ENCODE assay signal across 38 cellular contexts in genomic region chr6:168221000-168221399, GRCh38.
DNase-seq lines count a peak whose midpoint lies in the region; ATAC-seq, FAIRE-seq and TF ChIP-seq lines count a peak whose summit lies in the region.
"Had no signal": no experiment of that assay in that cellular context is flagged by ENCODE, and none has a peak within 500 bp of the region (broad histone marks: within the 10 kb centered on the region; RNA-seq: fewer than 3 reads in every experiment).

No MANE protein-coding gene starts in this region.

- RAD21 ChIA-PET in GM12878 (lab: Charles Lee; ENCODE audit: unreplicated experiment), result no interaction called here

- H3K9ac ChIP-seq in GM12878 (ENCODE audit: control insufficient read depth, insufficient read depth, low read length), result no peak overlapping the region
- H3K9ac ChIP-seq: SK-N-SH had no signal

- no peak for TF ChIP-seq EP300 in GM12878 (IDR thresholded peaks at IDR 0.05; ENCODE audit: borderline replicate concordance in 1 of 2, control insufficient read depth in 1 of 2, low read depth in 2 of 2, low read length in 2 of 2)

- H3K36me3 Mint-ChIP-seq in activated CD8-positive, alpha-beta T cell treated with anti-CD3 and anti-CD28 coated beads for 36 hours (ENCODE audit: low read depth), result no peaks in the 10 kb centered on the region
- H3K36me3 Mint-ChIP-seq: activated naive CD4-positive, alpha-beta T cell treated with anti-CD3 and anti-CD28 coated beads, Interleukin-2, amount 50 U/mL, for 24 hours; brain; natural killer cell had no signal

- BruUV-seq in GM12878 (replicated peaks; lab: Mats Ljungman, UMichigan), result no TSS peak

- H3K27me3 ChIP-seq in GM12878 (replicated peaks in 1 of 2; ENCODE audit: control insufficient read depth in 2 of 2, insufficient read depth in 2 of 2, low read length in 1 of 2) (no peaks in the 10 kb centered on the region), heart left ventricle (peaks cover 0 to 27% (median 0%) of the 10 kb centered on the region in 9 donors)
- H3K27me3 ChIP-seq: tibial artery had no signal

- no peaks in the 10 kb centered on the region for H3K79me2 ChIP-seq in GM12878 (ENCODE audit: control insufficient read depth, insufficient read depth, low read length)

- no peaks in the 10 kb centered on the region for H3K4me1 Mint-ChIP-seq in activated CD8-positive, alpha-beta T cell treated with anti-CD3 and anti-CD28 coated beads for 36 hours (ENCODE audit: low read depth)
- H3K4me1 Mint-ChIP-seq: activated naive CD4-positive, alpha-beta T cell treated with anti-CD3 and anti-CD28 coated beads, Interleukin-2, amount 50 U/mL, for 24 hours; natural killer cell had no signal

- H3K9me3 ChIP-seq in GM12878 (replicated peaks; ENCODE audit: control insufficient read depth, insufficient read depth, low read length), result no peaks in the 10 kb centered on the region
- no peaks in the 10 kb centered on the region for H3K9me3 ChIP-seq in heart left ventricle
- H3K9me3 ChIP-seq: mucosa of descending colon, SK-N-SH, tibial artery had no signal

- H3K27ac ChIP-seq in GM12878 (ENCODE audit: control insufficient read depth, insufficient read depth) (no peak overlapping the region), heart left ventricle (peak overlapping the region in 2 of 12 donors; percentile 54 to 68)
- H3K27ac ChIP-seq: 22Rv1, dorsolateral prefrontal cortex, tibial artery had no signal

- 47% methylated on average over 5 of the region's 5 CpGs for WGBS in GM12878 (ENCODE audit: insufficient coverage, insufficient replicate concordance, low lambda C conversion rate, missing lambda C conversion rate)
- 84 to 90% (median 89%) methylated on average over 5 of the region's 5 CpGs for WGBS in heart left ventricle, 4 donors

- ATAC-seq in GM12878 (no peak), heart left ventricle (no peak)
- no peak for ATAC-seq in activated CD8-positive, alpha-beta T cell treated with anti-CD3 and anti-CD28 coated beads for 36 hours
- ATAC-seq: activated CD8-positive, alpha-beta T cell treated with anti-CD3 and anti-CD28 coated beads, Interleukin-2, amount 10 ng/mL, durations not matched to agents 7 days and 5 days; GM23338; mucosa of descending colon; natural killer cell; PC-3; Right ventricle myocardium inferior; sciatic nerve had no signal

- H3K4me3 Mint-ChIP-seq in activated CD8-positive, alpha-beta T cell treated with anti-CD3 and anti-CD28 coated beads for 36 hours, result no peak overlapping the region
- H3K4me3 Mint-ChIP-seq: activated CD8-positive, alpha-beta T cell treated with anti-CD3 and anti-CD28 coated beads, Interleukin-2, amount 10 ng/mL, durations not matched to agents 7 days and 5 days; activated naive CD4-positive, alpha-beta T cell treated with anti-CD3 and anti-CD28 coated beads, Interleukin-2, amount 50 U/mL, for 24 hours; brain; GM23338; natural killer cell had no signal

- no peak for FAIRE-seq in GM12878 (lab: Jason Lieb, UNC)
- FAIRE-seq: endometrium, frontal cortex, HTR-8/SVneo had no signal

- H3K4me1 ChIP-seq in GM12878 (ENCODE audit: control insufficient read depth, insufficient read depth, low read length), result no peaks in the 10 kb centered on the region
- H3K4me1 ChIP-seq in heart left ventricle, result peaks cover 0 to 28% (median 1%) of the 10 kb centered on the region in 12 donors

- peak; percentile 9 for DNase-seq in NCI-H1105 treated with DMSO at 0.1 percent for 48 hours (lab: John Stamatoyannopoulos, UW)
- DNase-seq in NCI-H1105 (lab: John Stamatoyannopoulos, UW), result no peak
- DNase-seq in NAMALWA (ENCODE audit: low spot score), result peak; percentile 12
- DNase-seq in GM12878 (ENCODE audit: low read depth, low spot score), result no peak
- peak; percentile 90 for DNase-seq in renal cortical epithelial cell (ENCODE audit: low read depth)
- DNase-seq in heart left ventricle, result no peak
- DNase-seq in activated CD4-positive, alpha-beta T cell treated with anti-CD3 and anti-CD28 coated beads, Interleukin-2, amount 50 U/mL, for 1 hour, result no peak
- no peak for DNase-seq in activated CD8-positive, alpha-beta T cell treated with anti-CD3 and anti-CD28 coated beads for 36 hours
- DNase-seq: activated CD4-positive, alpha-beta T cell treated with anti-CD3 and anti-CD28 coated beads for 1 hour; activated CD8-positive, alpha-beta T cell treated with anti-CD3 and anti-CD28 coated beads, Interleukin-2, amount 10 ng/mL, durations not matched to agents 7 days and 5 days; amniotic stem cell; C1 segment of cervical spinal cord; cerebellar nuclear complex; DMS53; dorsolateral prefrontal cortex; KG1; mucosa of descending colon; natural killer cell; NCI-H146; NCI-H510A; NK-92 treated with Interleukin-12 subunit alpha and Interleukin-12 subunit beta, amount 100 ng/mL, for 24 hours; nucleus accumbens; PC-3; SK-N-SH; stimulated activated CD4-positive, alpha-beta T cell treated with anti-CD3 and anti-CD28 coated beads, Interleukin-2, amount 100 ng/mL, for 48 hours; tibial artery had no signal

- SMC1A ChIA-PET in GM12878 (lab: Charles Lee; ENCODE audit: uncharacterized antibody, unreplicated experiment), result no interaction called here

- no peak overlapping the region for H2AFZ ChIP-seq in GM12878 (ENCODE audit: control insufficient read depth, low read depth, low read length)
- H2AFZ ChIP-seq: GM23338 had no signal

- CTCF ChIA-PET in GM12878 (lab: Yijun Ruan, JAX), result no interaction called here
- CTCF ChIA-PET in activated CD8-positive, alpha-beta T cell treated with anti-CD3 and anti-CD28 coated beads for 36 hours (lab: Charles Lee), result no interaction called here

- in situ Hi-C loops in GM12878 (cut with MboI), result no loop called here

- no peak overlapping the region for H3K4me2 ChIP-seq in GM12878 (ENCODE audit: control insufficient read depth, insufficient read depth)
- H3K4me2 ChIP-seq: GM23338, SK-N-SH had no signal

- H3K27me3 Mint-ChIP-seq in activated CD8-positive, alpha-beta T cell treated with anti-CD3 and anti-CD28 coated beads for 36 hours, result peaks cover 3% of the 10 kb centered on the region

- H3K36me3 ChIP-seq in GM12878 (ENCODE audit: control insufficient read depth in 2 of 2, insufficient read depth in 2 of 2, low read length in 1 of 2), result no peaks in the 10 kb centered on the region
- H3K36me3 ChIP-seq in heart left ventricle, result no peaks in the 10 kb centered on the region
- H3K36me3 ChIP-seq: tibial artery had no signal

- intact Hi-C loops in GM12878 (cut with micrococcal nuclease; ENCODE audit: unreplicated experiment) (no loop called here), heart left ventricle (cut with DNase I) (no loop called here)
- intact Hi-C loops in activated CD8-positive, alpha-beta T cell treated with anti-CD3 and anti-CD28 coated beads for 36 hours (cut with micrococcal nuclease), result no loop called here

- POLR2A ChIA-PET in GM12878 (lab: Charles Lee), result no interaction called here
- POLR2A ChIA-PET in activated CD8-positive, alpha-beta T cell treated with anti-CD3 and anti-CD28 coated beads for 36 hours (lab: Charles Lee), result no interaction called here

- H3K4me3 ChIP-seq in GM12878 (no peak overlapping the region), heart left ventricle (no peak overlapping the region)
- H3K4me3 ChIP-seq: dorsolateral prefrontal cortex, GM23338, lung, mucosa of descending colon, tibial artery had no signal

- no peaks in the 10 kb centered on the region for H4K20me1 ChIP-seq in GM12878 (ENCODE audit: control insufficient read depth, insufficient read depth)

- TF ChIP-seq CTCF in GM12878 (IDR thresholded peaks at IDR 0.05 in 2 of 3, conservative IDR thresholded peaks at IDR 0.05 in 1 of 3; ENCODE audit: control insufficient read depth in 2 of 3, extremely low read depth in 1 of 3, insufficient read depth in 1 of 3, low read depth in 3 of 3, low read length in 3 of 3), result no peak
- no peak for TF ChIP-seq CTCF in heart left ventricle (IDR thresholded peaks at IDR 0.05)
- no peak for TF ChIP-seq CTCF in activated CD8-positive, alpha-beta T cell treated with anti-CD3 and anti-CD28 coated beads for 36 hours (IDR thresholded peaks at IDR 0.05)

- no peak for TF ChIP-seq RAD21 in GM12878 (IDR thresholded peaks at IDR 0.05; ENCODE audit: insufficient read depth, low read depth, low read length)

- no peaks in the 10 kb centered on the region for H3K9me3 Mint-ChIP-seq in activated CD8-positive, alpha-beta T cell treated with anti-CD3 and anti-CD28 coated beads for 36 hours
- H3K9me3 Mint-ChIP-seq: activated naive CD4-positive, alpha-beta T cell treated with anti-CD3 and anti-CD28 coated beads, Interleukin-2, amount 50 U/mL, for 24 hours; activated T-helper 2 cell treated with anti-CD3 and anti-CD28 coated beads, Interferon-gamma antibody, Interleukin-2, Interleukin-4, amounts not matched to agents 10 μg/mL and 5 μg/mL and 100 μg/mL, durations not matched to agents 14 hours and 24 hours and 36 hours; brain; GM23338; natural killer cell had no signal

- no peak overlapping the region for H3K27ac Mint-ChIP-seq in activated CD8-positive, alpha-beta T cell treated with anti-CD3 and anti-CD28 coated beads for 36 hours
- H3K27ac Mint-ChIP-seq: activated CD8-positive, alpha-beta T cell treated with anti-CD3 and anti-CD28 coated beads, Interleukin-2, amount 10 ng/mL, durations not matched to agents 7 days and 5 days; activated naive CD4-positive, alpha-beta T cell treated with anti-CD3 and anti-CD28 coated beads, Interleukin-2, amount 50 U/mL, for 24 hours; activated T-helper 2 cell treated with anti-CD3 and anti-CD28 coated beads, Interferon-gamma antibody, Interleukin-2, Interleukin-4, amounts not matched to agents 10 μg/mL and 5 μg/mL and 100 μg/mL, durations not matched to agents 14 hours and 24 hours and 36 hours; GM23338; natural killer cell; progenitor cell of endocrine pancreas had no signal

- TF ChIP-seq POLR2A in GM12878 (IDR thresholded peaks at IDR 0.05; ENCODE audit: low read depth, low read length) (no peak), heart left ventricle (IDR thresholded peaks at IDR 0.05) (no peak)

TF ChIP-seq in GM12878, 131 proteins besides CTCF, POLR2A, EP300 and RAD21:
- no peak for TF ChIP-seq MYC (IDR thresholded peaks at IDR 0.05; ENCODE audit: insufficient read depth, insufficient read length, insufficient replicate concordance, low read length, severe bottlenecking)
- peak; percentile 70 for TF ChIP-seq RUNX3 (IDR thresholded peaks at IDR 0.05; ENCODE audit: low read length)

Comparison
In these comparisons a context has a peak if more than half of its experiments do, and no peak if none do; other contexts are left out.
1. DNase-seq: peak in NCI-H1105 treated with DMSO at 0.1 percent for 48 hours (single experiment), NAMALWA (single experiment) and renal cortical epithelial cell (single experiment); none in NCI-H1105 (single experiment), GM12878 (single experiment), heart left ventricle (0 of 5), activated CD4-positive, alpha-beta T cell treated with anti-CD3 and anti-CD28 coated beads, Interleukin-2, amount 50 U/mL, for 1 hour (single experiment) and activated CD8-positive, alpha-beta T cell treated with anti-CD3 and anti-CD28 coated beads for 36 hours (single experiment).